ENCODE assay signal across 15 cellular contexts in the genomic region with DNA sequence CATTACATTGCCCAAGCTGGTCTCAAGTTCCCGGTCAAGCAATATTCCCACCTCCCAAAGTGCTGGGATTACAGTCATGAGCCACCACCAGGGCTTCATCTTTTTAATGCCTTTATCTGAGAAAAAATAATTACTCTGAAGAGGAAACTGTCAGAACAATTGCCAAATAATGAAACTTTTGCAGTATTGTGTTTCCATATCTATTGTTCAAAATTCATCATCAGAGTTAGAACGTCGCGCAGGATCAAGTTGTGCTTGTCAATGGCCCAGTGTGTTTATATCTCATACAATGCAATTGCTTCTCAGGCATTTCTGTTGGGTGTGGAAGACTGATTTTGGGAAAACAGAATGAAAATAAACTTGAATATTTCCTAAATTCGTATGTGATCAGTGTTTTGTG.
DNase-seq lines count a peak whose midpoint lies in the region; ATAC-seq, FAIRE-seq and TF ChIP-seq lines count a peak whose summit lies in the region.
"Had no signal": no experiment of that assay in that cellular context is flagged by ENCODE, and none has a peak within 500 bp of the region (broad histone marks: within the 10 kb centered on the region; RNA-seq: fewer than 3 reads in every experiment).

No MANE protein-coding gene starts in this region.

- peak overlapping the region; percentile 7 to 98 (median 94) for H3K27ac Mint-ChIP-seq in CD14-positive monocyte
- peak overlapping the region; percentile 97 for H3K27ac Mint-ChIP-seq in HFFc6
- peak overlapping the region; percentile 97 to 99 for H3K27ac Mint-ChIP-seq in activated naive CD4-positive, alpha-beta T cell treated with anti-CD3 and anti-CD28 coated beads, Interleukin-2, amount 50 U/mL, for 72 hours

- intact Hi-C loops in CD14-positive monocyte (cut with micrococcal nuclease) = loop anchor here (10.0 kb wide), 3 partner anchors 60 to 200 kb away; no protein-coding TSS in a partner anchor

- no peaks in the 10 kb centered on the region for H4K20me1 ChIP-seq in osteoblast (ENCODE audit: insufficient read depth, low read length)

- H3K36me3 ChIP-seq in osteoblast (ENCODE audit: insufficient read depth, low read length) = no peaks in the 10 kb centered on the region

- H3K4me1 ChIP-seq in osteoblast (ENCODE audit: insufficient read depth, low read length) = peaks cover 60% of the 10 kb centered on the region

- no peak overlapping the region for H3K4me2 ChIP-seq in osteoblast (ENCODE audit: insufficient read depth, low read length)

- H3K9me3 Mint-ChIP-seq in CD14-positive monocyte = peaks cover 0 to 2% (median 0%) of the 10 kb centered on the region in 7 donors
- H3K9me3 Mint-ChIP-seq in HFFc6 = peaks cover 4% of the 10 kb centered on the region
- peaks cover 0 to 8% of the 10 kb centered on the region in 2 donors for H3K9me3 Mint-ChIP-seq in activated naive CD4-positive, alpha-beta T cell treated with anti-CD3 and anti-CD28 coated beads, Interleukin-2, amount 50 U/mL, for 72 hours

- no peak for FAIRE-seq in urothelium cell line (lab: Jason Lieb, UNC)
- FAIRE-seq: colon had no signal

- peaks cover 0 to 2% (median 2%) of the 10 kb centered on the region in 3 donors for H3K27me3 Mint-ChIP-seq in CD14-positive monocyte (ENCODE audit: low read depth in 3 of 3)
- H3K27me3 Mint-ChIP-seq in HFFc6 (ENCODE audit: insufficient read depth) = peaks cover 10% of the 10 kb centered on the region

- no peak overlapping the region for H3K4me3 ChIP-seq in osteoblast (ENCODE audit: insufficient read depth, low read length)
- H3K4me3 ChIP-seq: lung had no signal

- peaks cover 51% of the 10 kb centered on the region for H3K79me2 ChIP-seq in osteoblast (ENCODE audit: insufficient read depth, low read length)

- H3K4me1 Mint-ChIP-seq in CD14-positive monocyte (peaks cover 63% of the 10 kb centered on the region), HFFc6 (ENCODE audit: low read depth) (peaks cover 96% of the 10 kb centered on the region)

- TF ChIP-seq CTCF in CD14-positive monocyte (IDR thresholded peaks at IDR 0.05) (no peak), HFFc6 (IDR thresholded peaks at IDR 0.05) (no peak), osteoblast (IDR thresholded peaks at IDR 0.05; ENCODE audit: extremely low read depth, low read depth, low read length) (no peak)

- no peak for DNase-seq in CD14-positive monocyte (ENCODE audit: low spot score)
- no peak for DNase-seq in HFFc6
- no peak for DNase-seq in activated naive CD4-positive, alpha-beta T cell treated with anti-CD3 and anti-CD28 coated beads, Interleukin-2, amount 50 U/mL, for 72 hours (ENCODE audit: low spot score in 2 of 2)
- no peak for DNase-seq in osteoblast (ENCODE audit: insufficient read length, low spot score, missing footprints)
- no peak for DNase-seq in NCI-H2081 (lab: John Stamatoyannopoulos, UW)
- DNase-seq in urothelium cell line (ENCODE audit: low spot score) = no peak
- DNase-seq: activated effector memory CD4-positive, alpha-beta T cell treated with Interleukin-2 at 50 U/mL for 16 hours; DMS153; foreskin melanocyte; NCI-H1105 treated with DMSO at 0.1 percent for 48 hours; NCI-H82 had no signal

- H3K27ac ChIP-seq in osteoblast (ENCODE audit: low read depth, low read length) = peak overlapping the region; percentile 35

- H2AFZ ChIP-seq in osteoblast (ENCODE audit: low read length) = no peak overlapping the region

- no peaks in the 10 kb centered on the region for H3K9me3 ChIP-seq in osteoblast (ENCODE audit: low read depth, low read length)

- H3K36me3 Mint-ChIP-seq in CD14-positive monocyte = no peaks in the 10 kb centered on the region
- peaks cover 21% of the 10 kb centered on the region for H3K36me3 Mint-ChIP-seq in HFFc6 (ENCODE audit: low read depth)
- peaks cover 40 to 68% of the 10 kb centered on the region in 2 donors for H3K36me3 Mint-ChIP-seq in activated naive CD4-positive, alpha-beta T cell treated with anti-CD3 and anti-CD28 coated beads, Interleukin-2, amount 50 U/mL, for 72 hours

- H3K4me3 Mint-ChIP-seq in CD14-positive monocyte = peak overlapping the region in 1 of 2 donors; percentile 79
- peak overlapping the region; percentile 83 for H3K4me3 Mint-ChIP-seq in HFFc6

- H3K27me3 ChIP-seq in osteoblast (ENCODE audit: insufficient read depth, low read length) = no peaks in the 10 kb centered on the region

- no peak for ATAC-seq in activated naive CD4-positive, alpha-beta T cell treated with anti-CD3 and anti-CD28 coated beads, Interleukin-2, amount 50 U/mL, for 72 hours
- ATAC-seq in GM21526 (IDR thresholded peaks at IDR 0.05; ENCODE audit: low FRiP score, unreplicated experiment) (no peak), GM21619 (IDR thresholded peaks at IDR 0.05; ENCODE audit: unreplicated experiment) (no peak)
